ENCODE assay signal across 1 cellular context in genomic region chr19:5717215-5717614, GRCh38.
TF ChIP-seq lines count a peak whose summit lies in the region.

No MANE protein-coding gene starts in this region.

TF ChIP-seq in HCT116, 20 proteins besides CTCF, POLR2A, EP300 and RAD21:
- TF ChIP-seq EGR1 (IDR thresholded peaks at IDR 0.05; ENCODE audit: low read depth) (no peak), ZNF274 (IDR thresholded peaks at IDR 0.05; ENCODE audit: low read depth, low read length) (no peak), JUND (IDR thresholded peaks at IDR 0.05) (no peak), EZH2phosphoT487 (IDR thresholded peaks at IDR 0.05; ENCODE audit: borderline replicate concordance) (no peak)
